8 cellular contexts compared by ENCODE assay signal in the genomic region with DNA sequence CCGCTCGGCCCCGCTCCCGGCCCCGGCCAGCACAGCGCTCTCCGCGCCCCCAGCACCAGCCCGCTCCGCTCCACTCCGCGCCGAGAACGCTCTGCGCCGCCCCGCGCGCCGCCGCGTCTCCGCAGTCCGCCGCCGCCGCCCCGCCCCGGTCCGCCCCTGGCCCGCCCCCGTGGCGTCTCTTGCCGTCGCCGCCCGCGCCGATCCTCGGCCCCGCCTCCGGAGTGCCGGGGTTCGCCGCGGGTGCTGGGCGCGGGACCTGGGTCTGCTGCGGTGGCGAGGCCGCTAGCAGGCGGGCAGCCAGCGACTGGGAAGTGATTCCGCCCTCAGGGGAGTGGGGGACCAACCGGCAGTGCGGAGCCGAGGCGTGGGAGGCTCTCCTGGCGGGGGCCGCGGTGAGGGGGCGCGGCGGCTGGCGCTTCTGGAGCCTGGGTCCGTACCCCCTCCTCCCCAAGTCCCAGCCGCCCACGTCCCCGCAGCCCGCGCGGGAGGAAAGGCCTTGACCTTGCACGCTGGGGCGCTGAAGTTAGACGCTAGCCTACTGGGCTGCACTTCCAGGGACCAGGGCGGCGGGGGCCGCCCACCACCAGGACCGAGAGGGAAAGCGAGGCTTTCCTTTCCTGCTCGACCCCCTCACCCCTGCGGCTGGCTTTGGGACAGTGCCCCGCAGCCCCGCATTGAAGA. TPM values are rescaled to one million over a fixed set of nuclear protein-coding genes. Genes with fewer than 3 reads are reported as not detected.
DNase-seq lines count a peak whose midpoint lies in the region; ATAC-seq and TF ChIP-seq lines count a peak whose summit lies in the region.

Gene HS6ST1, minus strand, starts transcription at position 93 of the 681 bp plus-strand sequence. CDS start 305 bp downstream, outside the sequence.

- H3K4me3 Mint-ChIP-seq in activated T-helper 2 cell treated with anti-CD3 and anti-CD28 coated beads, Interferon-gamma antibody, Interleukin-2, Interleukin-4, amounts not matched to agents 10 μg/mL and 5 μg/mL and 100 μg/mL, durations not matched to agents 14 hours and 24 hours and 36 hours (ENCODE audit: low read depth) = peak within 1 kb of the TSS; percentile 87
- peak within 1 kb of the TSS; percentile 95 for H3K4me3 Mint-ChIP-seq in natural killer cell

- H3K4me1 Mint-ChIP-seq in activated T-helper 2 cell treated with anti-CD3 and anti-CD28 coated beads, Interferon-gamma antibody, Interleukin-2, Interleukin-4, amounts not matched to agents 10 μg/mL and 5 μg/mL and 100 μg/mL, durations not matched to agents 14 hours and 24 hours and 36 hours (ENCODE audit: low read depth) = peaks cover 24% of the 10 kb centered on the region
- peaks cover 44 to 51% of the 10 kb centered on the region in 2 donors for H3K4me1 Mint-ChIP-seq in natural killer cell

- TF ChIP-seq CTCF in natural killer cell (IDR thresholded peaks at IDR 0.05) = no peak

- ATAC-seq in GM21526 (IDR thresholded peaks at IDR 0.05; ENCODE audit: low FRiP score, unreplicated experiment) = peak; percentile 57
- peak; percentile 79 to 91 (median 81) for ATAC-seq in natural killer cell

- intact Hi-C loops in activated T-helper 2 cell treated with anti-CD3 and anti-CD28 coated beads, Interferon-gamma antibody, Interleukin-2, Interleukin-4, amounts not matched to agents 10 μg/mL and 5 μg/mL and 100 μg/mL, durations not matched to agents 14 hours and 24 hours and 36 hours (cut with micrococcal nuclease) = loop anchor here (5.0 kb wide), 1 partner anchor 87 kb away; no protein-coding TSS in a partner anchor
- intact Hi-C loops in natural killer cell (cut with micrococcal nuclease) = loop anchor here (5.0 kb wide), 1 partner anchor 47 kb away; no protein-coding TSS in a partner anchor

- no peaks in the 10 kb centered on the region for H3K9me3 Mint-ChIP-seq in activated T-helper 2 cell treated with anti-CD3 and anti-CD28 coated beads, Interferon-gamma antibody, Interleukin-2, Interleukin-4, amounts not matched to agents 10 μg/mL and 5 μg/mL and 100 μg/mL, durations not matched to agents 14 hours and 24 hours and 36 hours
- no peaks in the 10 kb centered on the region for H3K9me3 Mint-ChIP-seq in natural killer cell

- peak; percentile 18 for DNase-seq in DMS153 (lab: John Stamatoyannopoulos, UW)
- peak; percentile 93 for DNase-seq in HuH-7.5 (ENCODE audit: low spot score)
- peak; percentile 65 to 70 for DNase-seq in SHP77 (lab: John Stamatoyannopoulos, UW)
- peak; percentile 84 for DNase-seq in activated T-helper 2 cell treated with anti-CD3 and anti-CD28 coated beads, Interferon-gamma antibody, Interleukin-2, Interleukin-4, amounts not matched to agents 10 μg/mL and 5 μg/mL and 100 μg/mL, durations not matched to agents 14 hours and 24 hours and 36 hours (ENCODE audit: low spot score)
- DNase-seq in fibroblast of peridontal ligament (ENCODE audit: extremely low read depth) = peak; percentile 63
- peak; percentile 93 for DNase-seq in natural killer cell
- peak; percentile 71 to 87 (median 83) for DNase-seq in stimulated activated naive CD4-positive, alpha-beta T cell (lab: John Stamatoyannopoulos, UW)

- no peak within 1 kb of the TSS for H3K27ac Mint-ChIP-seq in activated T-helper 2 cell treated with anti-CD3 and anti-CD28 coated beads, Interferon-gamma antibody, Interleukin-2, Interleukin-4, amounts not matched to agents 10 μg/mL and 5 μg/mL and 100 μg/mL, durations not matched to agents 14 hours and 24 hours and 36 hours
- H3K27ac Mint-ChIP-seq in natural killer cell = peak within 1 kb of the TSS in 1 of 2 donors; percentile 78

- H3K27me3 Mint-ChIP-seq in activated T-helper 2 cell treated with anti-CD3 and anti-CD28 coated beads, Interferon-gamma antibody, Interleukin-2, Interleukin-4, amounts not matched to agents 10 μg/mL and 5 μg/mL and 100 μg/mL, durations not matched to agents 14 hours and 24 hours and 36 hours (ENCODE audit: low read depth) = peaks cover 12% of the 10 kb centered on the region
- peaks cover 0 to 5% of the 10 kb centered on the region in 2 donors for H3K27me3 Mint-ChIP-seq in natural killer cell (ENCODE audit: low read depth in 2 of 2)

- peaks cover 13% of the 10 kb centered on the region for H3K36me3 Mint-ChIP-seq in activated T-helper 2 cell treated with anti-CD3 and anti-CD28 coated beads, Interferon-gamma antibody, Interleukin-2, Interleukin-4, amounts not matched to agents 10 μg/mL and 5 μg/mL and 100 μg/mL, durations not matched to agents 14 hours and 24 hours and 36 hours (ENCODE audit: low read depth)
- H3K36me3 Mint-ChIP-seq in natural killer cell = no peaks in the 10 kb centered on the region

RNA-seq across cellular contexts. Expression of gene HS6ST1, which starts in this region (rescaled TPM):
- total RNA-seq in activated T-helper 2 cell treated with anti-CD3 and anti-CD28 coated beads, Interferon-gamma antibody, Interleukin-2, Interleukin-4, amounts not matched to agents 10 μg/mL and 5 μg/mL and 100 μg/mL, durations not matched to agents 14 hours and 24 hours and 36 hours = 17.6 and 17.7 TPM in 2 replicates
- 10 to 100 TPM; 18.9 to 35.9 (median 28.8) TPM for total RNA-seq in natural killer cell

Comparison
In these comparisons a context has a peak if more than half of its experiments do, and no peak if none do; other contexts are left out.
1. Peak in every context shown above with its lines: DNase-seq and ATAC-seq.
2. DNase-seq: peak in every context shown above with its lines; median percentile 93 in HuH-7.5; 93 in natural killer cell; 84 in activated T-helper 2 cell treated with anti-CD3 and anti-CD28 coated beads, Interferon-gamma antibody, Interleukin-2, Interleukin-4, amounts not matched to agents 10 μg/mL and 5 μg/mL and 100 μg/mL, durations not matched to agents 14 hours and 24 hours and 36 hours; 83 in stimulated activated naive CD4-positive, alpha-beta T cell; 68 in SHP77; 63 in fibroblast of peridontal ligament; 18 in DMS153.